In genomic region chr13:26695360-26695705, GRCh38 we compare ENCODE assay signal across 1 cellular context.
TF ChIP-seq lines count a peak whose summit lies in the region.

No MANE protein-coding gene starts in this region.

TF ChIP-seq in H1, 55 proteins besides CTCF, POLR2A, EP300 and RAD21:
- TF ChIP-seq CHD1 (IDR thresholded peaks at IDR 0.05; ENCODE audit: low read depth, low read length) (no peak), RFX5 (IDR thresholded peaks at IDR 0.05; ENCODE audit: borderline replicate concordance, low read depth, low read length) (no peak), SIN3A (conservative IDR thresholded peaks at IDR 0.05 in 1 of 2, IDR thresholded peaks at IDR 0.05 in 1 of 2; ENCODE audit: low read depth in 1 of 2, low read length in 2 of 2) (no peak), CHD2 (IDR thresholded peaks at IDR 0.05; ENCODE audit: low read length) (no peak), TAF1 (IDR thresholded peaks at IDR 0.05; ENCODE audit: low read depth, low read length) (no peak), POLR2AphosphoS5 (IDR thresholded peaks at IDR 0.05; ENCODE audit: low read depth, low read length) (no peak), FOSL1 (IDR thresholded peaks at IDR 0.05; ENCODE audit: insufficient read depth, low read depth, low read length) (no peak), SIX5 (IDR thresholded peaks at IDR 0.05; ENCODE audit: low read depth, low read length) (no peak)
- TF ChIP-seq, protein P1, sequence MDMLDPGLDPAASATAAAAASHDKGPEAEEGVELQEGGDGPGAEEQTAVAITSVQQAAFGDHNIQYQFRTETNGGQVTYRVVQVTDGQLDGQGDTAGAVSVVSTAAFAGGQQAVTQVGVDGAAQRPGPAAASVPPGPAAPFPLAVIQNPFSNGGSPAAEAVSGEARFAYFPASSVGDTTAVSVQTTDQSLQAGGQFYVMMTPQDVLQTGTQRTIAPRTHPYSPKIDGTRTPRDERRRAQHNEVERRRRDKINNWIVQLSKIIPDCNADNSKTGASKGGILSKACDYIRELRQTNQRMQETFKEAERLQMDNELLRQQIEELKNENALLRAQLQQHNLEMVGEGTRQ (IDR thresholded peaks at IDR 0.05; ENCODE audit: low read length) = no peak
